8 cellular contexts compared by ENCODE assay signal in the genomic region with DNA sequence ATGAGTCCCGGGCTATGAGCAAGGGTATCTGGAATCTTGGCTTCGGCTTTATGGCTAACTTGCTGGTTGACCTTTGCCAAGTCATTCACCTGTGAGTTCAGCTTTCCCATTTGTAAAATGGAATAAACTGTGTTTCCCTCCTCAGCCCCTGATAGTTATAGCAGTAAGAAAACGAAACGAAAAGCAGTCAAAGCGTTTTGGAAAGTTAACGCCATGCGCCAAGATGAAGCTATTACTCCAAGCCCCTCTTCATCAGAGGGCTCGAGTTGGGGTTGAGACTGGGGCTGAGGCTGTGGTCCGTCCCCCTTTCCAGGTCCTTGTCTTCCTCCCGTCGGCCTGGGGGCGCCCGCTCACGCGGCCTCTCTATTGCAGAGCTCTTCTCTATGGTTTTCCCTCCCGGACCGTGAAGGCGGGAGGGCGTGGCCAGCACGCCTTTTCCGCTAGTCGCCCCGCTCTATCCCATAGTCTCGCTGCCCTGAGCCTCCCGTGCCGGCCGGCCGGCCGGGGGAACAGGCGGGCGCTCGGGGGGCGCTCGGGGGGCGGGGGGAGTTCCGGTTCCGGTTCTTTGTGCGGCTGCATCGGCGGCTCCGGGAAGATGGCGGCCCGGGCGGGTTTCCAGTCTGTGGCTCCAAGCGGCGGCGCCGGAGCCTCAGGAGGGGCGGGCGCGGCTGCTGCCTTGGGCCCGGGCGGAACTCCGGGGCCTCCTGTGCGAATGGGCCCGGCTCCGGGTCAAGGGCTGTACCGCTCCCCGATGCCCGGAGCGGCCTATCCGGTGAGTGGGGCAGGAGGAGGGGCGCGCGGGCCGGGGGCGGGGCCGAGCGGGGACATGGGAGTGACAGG. TPM values are rescaled to one million over a fixed set of nuclear protein-coding genes. Genes with fewer than 3 reads are reported as not detected.
DNase-seq lines count a peak whose midpoint lies in the region; ATAC-seq and TF ChIP-seq lines count a peak whose summit lies in the region.

Gene SMARCD1 (plus strand): TSS at position 568 of the 840 bp plus-strand sequence. CDS start 28 bp downstream, at position 596.

- DNase-seq in Ammon's horn (ENCODE audit: low spot score) (peak; percentile 96), NCI-H510A treated with DMSO at 0.1 percent for 48 hours (lab: John Stamatoyannopoulos, UW) (peak; percentile 92), colonic mucosa (peak; percentile 92), left kidney (ENCODE audit: low read depth, low spot score) (peak; percentile 99)
- peak; percentile 90 for DNase-seq in activated CD4-positive, alpha-beta T cell treated with anti-CD3 and anti-CD28 coated beads for 48 hours
- DNase-seq in stimulated activated CD4-positive, alpha-beta T cell treated with anti-CD3 and anti-CD28 coated beads, Interleukin-2, amount 100 ng/mL, for 24 hours: peak; percentile 88 to 89

- peak within 1 kb of the TSS; percentile 77 to 79 for H3K9ac ChIP-seq in colonic mucosa (ENCODE audit: low read depth in 2 of 2, low read length in 2 of 2)

- TF ChIP-seq POLR2A in GM19099 (IDR thresholded peaks at IDR 0.05; ENCODE audit: extremely low read depth, insufficient read length, low read depth): peak; percentile 79

- intact Hi-C loops in colonic mucosa (cut with DNase I): loop anchor here (10.0 kb wide), 1 partner anchor 230 kb away; no protein-coding TSS in a partner anchor

- H3K4me3 ChIP-seq in colonic mucosa: peak within 1 kb of the TSS; percentile 93

- no peaks in the 10 kb centered on the region for H3K9me3 ChIP-seq in colonic mucosa

- peaks cover 11% of the 10 kb centered on the region for H3K36me3 ChIP-seq in colonic mucosa

- H3K27me3 ChIP-seq in colonic mucosa: no peaks in the 10 kb centered on the region

- peak; percentile 82 for ATAC-seq in HG03439 (IDR thresholded peaks at IDR 0.05; ENCODE audit: unreplicated experiment)

- no peaks in the 10 kb centered on the region for H3K4me1 ChIP-seq in colonic mucosa

- peak; percentile 25 for TF ChIP-seq CTCF in colonic mucosa (IDR thresholded peaks at IDR 0.05)

- peak within 1 kb of the TSS; percentile 88 for H3K27ac ChIP-seq in colonic mucosa

RNA-seq across cellular contexts. Expression of gene SMARCD1, which starts in this region (rescaled TPM):
- total RNA-seq in colonic mucosa: 10 to 100 TPM; 30.6 to 43.9 TPM

Comparison
In these comparisons a context has a peak if more than half of its experiments do, and no peak if none do; other contexts are left out.
1. Peak in every context shown above with its lines: DNase-seq, ATAC-seq, H3K4me3 ChIP-seq and H3K27ac ChIP-seq.